33 cellular contexts compared by ENCODE assay signal in the genomic region with DNA sequence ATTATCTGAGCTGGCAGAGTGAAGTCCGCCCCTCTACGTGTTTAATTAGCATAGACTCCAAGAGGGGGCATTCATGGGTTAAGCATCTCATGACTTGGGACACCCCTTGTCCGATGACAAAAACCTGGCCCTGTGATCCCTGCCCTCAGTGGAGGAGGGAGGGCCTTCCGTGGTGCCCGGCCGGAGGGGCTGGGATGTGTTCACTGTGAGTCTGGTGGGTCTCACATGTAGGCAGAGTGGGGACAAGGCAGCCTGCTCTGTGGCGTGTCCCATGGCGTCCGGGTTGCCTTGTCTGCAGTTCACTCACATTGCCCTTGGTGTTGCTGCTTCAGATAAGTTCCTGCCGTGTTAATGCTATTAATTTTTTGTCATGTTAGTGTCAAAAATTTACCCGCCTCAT. TPM values are rescaled to one million over a fixed set of nuclear protein-coding genes. Genes with fewer than 3 reads are reported as not detected.
"Had no signal": no experiment of that assay in that cellular context is flagged by ENCODE, and none has a peak within 500 bp of the region (broad histone marks: within the 10 kb centered on the region; RNA-seq: fewer than 3 reads in every experiment).

No MANE protein-coding gene starts in this region.

- H3K27me3 ChIP-seq: left lung, neural progenitor cell, neutrophil, right lobe of liver, thyroid gland, transverse colon, upper lobe of left lung had no signal

- H3K4me2 ChIP-seq: neural progenitor cell, smooth muscle cell had no signal

- H3K36me3 ChIP-seq: left lung, lower lobe of right lung, neural progenitor cell, neutrophil, right lobe of liver, thyroid gland, transverse colon, upper lobe of left lung had no signal

- ATAC-seq: left cardiac atrium; left lung; lower lobe of right lung; natural killer cell; psoas muscle; right lobe of liver; stimulated activated memory B cell treated with anti-CD40 and anti-IgM and Interleukin-4, amounts not matched to agents 10 μg/mL and 1 μg/mL and 100 μg/mL, for 72 hours; stimulated activated naive CD8-positive, alpha-beta T cell treated with anti-CD3 and anti-CD28 coated beads, Interleukin-15, amount 100 ng/mL, for 72 hours had no signal

- H3K9ac ChIP-seq: neural progenitor cell, parathyroid adenoma had no signal

- H3K9me3 Mint-ChIP-seq: mesothelial cell of epicardium; naive B cell; natural killer cell; nephron progenitor cell; neural progenitor cell; stimulated activated memory B cell treated with anti-CD40 and anti-IgM and Interleukin-4, amounts not matched to agents 10 μg/mL and 1 μg/mL and 100 μg/mL, for 72 hours; stimulated activated naive CD8-positive, alpha-beta T cell treated with anti-CD3 and anti-CD28 coated beads, Interleukin-15, amount 100 ng/mL, for 72 hours had no signal

- H3K27ac Mint-ChIP-seq: mesothelial cell of epicardium; natural killer cell; nephron progenitor cell; neural progenitor cell; stimulated activated memory B cell treated with anti-CD40 and anti-IgM and Interleukin-4, amounts not matched to agents 10 μg/mL and 1 μg/mL and 100 μg/mL, for 72 hours; stimulated activated naive CD8-positive, alpha-beta T cell treated with anti-CD3 and anti-CD28 coated beads, Interleukin-15, amount 100 ng/mL, for 72 hours had no signal

- H3K27me3 Mint-ChIP-seq: stimulated activated naive CD8-positive, alpha-beta T cell treated with anti-CD3 and anti-CD28 coated beads, Interleukin-15, amount 100 ng/mL, for 72 hours had no signal

- H3K36me3 Mint-ChIP-seq: mesothelial cell of epicardium; naive B cell; natural killer cell; neural progenitor cell; stimulated activated memory B cell treated with anti-CD40 and anti-IgM and Interleukin-4, amounts not matched to agents 10 μg/mL and 1 μg/mL and 100 μg/mL, for 72 hours had no signal

- H3K4me1 Mint-ChIP-seq: stimulated activated memory B cell treated with anti-CD40 and anti-IgM and Interleukin-4, amounts not matched to agents 10 μg/mL and 1 μg/mL and 100 μg/mL, for 72 hours had no signal

- H3K4me3 ChIP-seq: left lung, lower lobe of right lung, neural progenitor cell, psoas muscle, right lobe of liver, smooth muscle cell, thyroid gland, transverse colon, upper lobe of left lung had no signal

- DNase-seq: hippocampal formation; kidney glomerular epithelial cell; left cardiac atrium; left lung; lower lobe of right lung; mammary epithelial cell; mesendoderm; naive B cell; natural killer cell; nephron progenitor cell; occipital lobe; psoas muscle; right lobe of liver; stimulated activated CD4-positive, alpha-beta T cell treated with anti-CD3 and anti-CD28 coated beads, Interleukin-1b, Interleukin-23, amount 100 ng/mL, for 48 hours; stimulated activated CD4-positive, alpha-beta T cell treated with anti-CD3 and anti-CD28 coated beads, Interleukin-2, amount 100 ng/mL, for 48 hours; stimulated activated CD4-positive, alpha-beta T cell treated with anti-CD3 and anti-CD28 coated beads, Interleukin-4, amount 100 ng/mL, for 4 hours; stimulated activated CD8-positive, alpha-beta memory T cell treated with anti-CD3 and anti-CD28 coated beads, Interleukin-4, amount 100 ng/mL, for 48 hours; stimulated activated naive CD4-positive, alpha-beta T cell treated with Interleukin-2 at 50 U/mL for 16 hours; stimulated activated naive CD8-positive, alpha-beta T cell treated with anti-CD3 and anti-CD28 coated beads, Interleukin-15, amount 100 ng/mL, for 72 hours; substantia nigra; thyroid gland; transverse colon had no signal

- H3K79me2 ChIP-seq: parathyroid adenoma had no signal

- H3K9me3 ChIP-seq: left lung, lower lobe of right lung, neutrophil, psoas muscle, right lobe of liver, thyroid gland, transverse colon, upper lobe of left lung had no signal

- H3K4me1 ChIP-seq: parathyroid adenoma had no signal

- H3K27ac ChIP-seq: left lung, lower lobe of right lung, neural progenitor cell, neutrophil, parathyroid adenoma, psoas muscle, right lobe of liver, thyroid gland, transverse colon had no signal

- FAIRE-seq: keratinocyte had no signal

- H3K4me3 Mint-ChIP-seq: mesothelial cell of epicardium; naive B cell; natural killer cell; nephron progenitor cell; neural progenitor cell; stimulated activated memory B cell treated with anti-CD40 and anti-IgM and Interleukin-4, amounts not matched to agents 10 μg/mL and 1 μg/mL and 100 μg/mL, for 72 hours; stimulated activated naive CD8-positive, alpha-beta T cell treated with anti-CD3 and anti-CD28 coated beads, Interleukin-15, amount 100 ng/mL, for 72 hours had no signal

- H2AFZ ChIP-seq: neural progenitor cell, parathyroid adenoma had no signal

RNA-seq across cellular contexts. Expression of a gene that starts 49.6 kb away (rescaled TPM):
- total RNA-seq: liver, mesothelial cell of epicardium, mononuclear cell, occipital lobe, right lobe of liver, skeletal muscle tissue, smooth muscle cell had no signal
- polyA plus RNA-seq: keratinocyte, liver, smooth muscle cell had no signal
